8 cellular contexts compared by ENCODE assay signal in genomic region chr1:242129103-242129502, GRCh38.
DNase-seq lines count a peak whose midpoint lies in the region; ATAC-seq and TF ChIP-seq lines count a peak whose summit lies in the region.

No MANE protein-coding gene starts in this region.

- no peaks in the 10 kb centered on the region for H3F3A ChIP-seq in OCI-LY1 (ENCODE audit: insufficient read depth, low read length)

- no peaks in the 10 kb centered on the region for H3K4me1 ChIP-seq in OCI-LY1 (ENCODE audit: insufficient read depth, low read length, severe bottlenecking)
- no peaks in the 10 kb centered on the region for H3K4me1 ChIP-seq in spleen

- WGBS in spleen, 5 donors, result 64 to 80% (median 71%) methylated on average over 6 of the region's 6 CpGs

- H3K27ac ChIP-seq in OCI-LY1 (ENCODE audit: low read depth, low read length, poor library complexity, severe bottlenecking) (no peak overlapping the region), spleen (no peak overlapping the region)

- no peak overlapping the region for H2AFZ ChIP-seq in OCI-LY1 (ENCODE audit: low read length)

- H3K36me3 ChIP-seq in OCI-LY1 (ENCODE audit: insufficient read depth, low read length) (no peaks in the 10 kb centered on the region), spleen (no peaks in the 10 kb centered on the region)

- ATAC-seq in GM18868 (IDR thresholded peaks at IDR 0.05; ENCODE audit: unreplicated experiment) (peak; percentile 56), HG03460 (IDR thresholded peaks at IDR 0.05; ENCODE audit: unreplicated experiment) (peak; percentile 85), HG03045 (IDR thresholded peaks at IDR 0.05; ENCODE audit: unreplicated experiment) (no peak)

- intact Hi-C loops in cardiac septum (cut with DNase I), result no loop called here
- intact Hi-C loops in spleen (cut with DNase I; ENCODE audit: low total_unique reads), result no loop called here

- H3K4me3 ChIP-seq in OCI-LY1 (ENCODE audit: low read depth, low read length, poor library complexity, severe bottlenecking), result no peak overlapping the region
- H3K4me3 ChIP-seq in spleen, result no peak overlapping the region

- H4K20me1 ChIP-seq in OCI-LY1 (ENCODE audit: insufficient read depth, low read length), result no peaks in the 10 kb centered on the region

- no peak overlapping the region for H3K4me2 ChIP-seq in OCI-LY1 (ENCODE audit: low read length)

- TF ChIP-seq CTCF in OCI-LY1 (IDR thresholded peaks at IDR 0.05; ENCODE audit: low read length) (peak; percentile 42; the same call in 1 of the 2 replicates), spleen (IDR thresholded peaks at IDR 0.05 in 8 of 11, conservative IDR thresholded peaks at IDR 0.05 in 3 of 11) (no peak)

- H3K9me3 ChIP-seq in OCI-LY1 (ENCODE audit: low read length) (no peaks in the 10 kb centered on the region), spleen (peaks cover 0 to 12% (median 2%) of the 10 kb centered on the region in 8 donors)

- no peaks in the 10 kb centered on the region for H3K27me3 ChIP-seq in OCI-LY1 (ENCODE audit: insufficient read depth, low read length)
- no peaks in the 10 kb centered on the region for H3K27me3 ChIP-seq in spleen (replicated peaks in 1 of 7)

- in situ Hi-C loops in G401 (cut with HindIII; ENCODE audit: low sequenced_read_pairs), result no loop called here

- no peak overlapping the region for H3K9ac ChIP-seq in OCI-LY1 (ENCODE audit: low read length)

- H3K9me2 ChIP-seq in OCI-LY1 (ENCODE audit: low read depth, low read length), result no peaks in the 10 kb centered on the region

- no peaks in the 10 kb centered on the region for H3K79me2 ChIP-seq in OCI-LY1 (ENCODE audit: insufficient read depth, low read length)

- DNase-seq in left kidney (ENCODE audit: low read depth, low spot score) (peak; percentile 67), cardiac septum (ENCODE audit: low spot score) (no peak), spleen (no peak), G401 (ENCODE audit: low spot score) (no peak)

- no peak for TF ChIP-seq POLR2A in spleen (IDR thresholded peaks at IDR 0.05)
